ENCODE assay signal across 24 cellular contexts in the genomic region with DNA sequence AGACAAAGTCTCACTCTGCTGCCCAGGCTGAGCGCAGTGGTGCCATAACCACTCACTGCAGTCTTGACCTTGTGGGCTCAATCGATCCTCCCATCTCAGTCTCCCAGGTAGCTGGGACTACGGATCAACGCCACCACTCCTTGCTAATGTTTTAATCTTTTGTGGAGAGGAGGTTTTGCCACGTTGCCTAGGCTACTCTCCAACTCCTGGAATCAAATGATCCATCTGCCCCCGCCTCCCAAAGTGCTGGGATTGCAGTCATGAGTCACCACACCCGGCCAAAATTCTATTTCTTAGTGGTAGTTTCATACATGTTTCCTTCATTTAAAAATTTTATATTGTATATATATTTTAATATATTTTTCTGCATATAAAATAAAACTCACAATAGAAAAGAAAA.
"Had no signal": no experiment of that assay in that cellular context is flagged by ENCODE, and none has a peak within 500 bp of the region (broad histone marks: within the 10 kb centered on the region; RNA-seq: fewer than 3 reads in every experiment).

No MANE protein-coding gene starts in this region.

- DNase-seq: activated CD4-positive, alpha-beta memory T cell treated with anti-CD3 and anti-CD28 coated beads, Interleukin-2, amount 10 ng/mL, durations not matched to agents 7 days and 5 days; activated CD4-positive, alpha-beta T cell treated with anti-CD3 and anti-CD28 coated beads, Interleukin-2, amount 10 ng/mL, durations not matched to agents 24 days and 14 days; activated effector memory CD4-positive, alpha-beta T cell treated with anti-CD3 and anti-CD28 coated beads, Interleukin-2, amount 50 U/mL, for 16 hours; activated naive CD4-positive, alpha-beta T cell treated with anti-CD3 and anti-CD28 coated beads, Interleukin-2, amount 50 U/mL, for 16 hours; activated naive CD8-positive, alpha-beta T cell treated with anti-CD3 and anti-CD28 coated beads, Interleukin-2, amount 50 U/mL, for 24 hours; activated T-cell treated with anti-CD3 and anti-CD28 coated beads for 4 hours; effector memory CD4-positive, alpha-beta T cell; glutamatergic neuron; kidney glomerular epithelial cell; left ventricle myocardium inferior; retina; sigmoid colon; stimulated activated CD4-positive, alpha-beta T cell treated with anti-CD3 and anti-CD28 coated beads, Interleukin-2, amount 100 ng/mL, for 48 hours; stimulated activated CD8-positive, alpha-beta memory T cell treated with anti-CD3 and anti-CD28 coated beads, Interleukin-4, amount 100 ng/mL, for 48 hours; stimulated activated naive CD4-positive, alpha-beta T cell had no signal

- H3K4me1 Mint-ChIP-seq: activated CD4-positive, alpha-beta memory T cell treated with anti-CD3 and anti-CD28 coated beads, Interleukin-2, amount 10 ng/mL, durations not matched to agents 7 days and 5 days; central memory CD8-positive, alpha-beta T cell had no signal

- H3K4me1 ChIP-seq: left ventricle myocardium inferior, sigmoid colon, vagina had no signal

- H3K27me3 ChIP-seq: hepatocyte, sigmoid colon, vagina had no signal

- H3K79me2 ChIP-seq: hepatocyte had no signal

- H3K27ac ChIP-seq: hepatocyte, left ventricle myocardium inferior, sigmoid colon, thoracic aorta, vagina, VCaP had no signal

- ATAC-seq: esophagus mucosa had no signal

- H3K9me3 ChIP-seq: sigmoid colon, thoracic aorta, vagina had no signal

- H3K4me3 Mint-ChIP-seq: activated CD4-positive, alpha-beta memory T cell treated with anti-CD3 and anti-CD28 coated beads, Interleukin-2, amount 10 ng/mL, durations not matched to agents 7 days and 5 days; activated CD4-positive, alpha-beta T cell treated with anti-CD3 and anti-CD28 coated beads, Interleukin-2, amount 10 ng/mL, durations not matched to agents 24 days and 14 days; activated naive CD8-positive, alpha-beta T cell treated with anti-CD3 and anti-CD28 coated beads, Interleukin-2, amount 50 U/mL, for 24 hours; central memory CD8-positive, alpha-beta T cell; natural killer cell treated with Interleukin-12 subunit alpha and Interleukin-12 subunit beta and Interleukin-15 and Interleukin-18, amount 100 ng/mL, for 72 hours; type B pancreatic cell had no signal

- H3K27ac Mint-ChIP-seq: activated CD4-positive, alpha-beta memory T cell treated with anti-CD3 and anti-CD28 coated beads, Interleukin-2, amount 10 ng/mL, durations not matched to agents 7 days and 5 days; activated CD4-positive, alpha-beta T cell treated with anti-CD3 and anti-CD28 coated beads, Interleukin-2, amount 10 ng/mL, durations not matched to agents 24 days and 14 days; activated naive CD8-positive, alpha-beta T cell treated with anti-CD3 and anti-CD28 coated beads, Interleukin-2, amount 50 U/mL, for 24 hours; natural killer cell treated with Interleukin-12 subunit alpha and Interleukin-12 subunit beta and Interleukin-15 and Interleukin-18, amount 100 ng/mL, for 72 hours; progenitor cell of endocrine pancreas; type B pancreatic cell had no signal

- H2AFZ ChIP-seq: hepatocyte had no signal

- H3K36me3 ChIP-seq: left ventricle myocardium inferior, sigmoid colon, thoracic aorta, vagina had no signal

- H3K27me3 Mint-ChIP-seq: activated CD4-positive, alpha-beta memory T cell treated with anti-CD3 and anti-CD28 coated beads, Interleukin-2, amount 10 ng/mL, durations not matched to agents 7 days and 5 days; activated CD4-positive, alpha-beta T cell treated with anti-CD3 and anti-CD28 coated beads, Interleukin-2, amount 10 ng/mL, durations not matched to agents 24 days and 14 days; activated naive CD8-positive, alpha-beta T cell treated with anti-CD3 and anti-CD28 coated beads, Interleukin-2, amount 50 U/mL, for 24 hours; progenitor cell of endocrine pancreas; type B pancreatic cell had no signal

- H3K36me3 Mint-ChIP-seq: type B pancreatic cell had no signal

- H3K4me3 ChIP-seq: hepatocyte, left ventricle myocardium inferior, sigmoid colon, thoracic aorta, vagina had no signal

- H3K4me2 ChIP-seq: hepatocyte had no signal
